Comparison of ENCODE assay signal across 17 cellular contexts in the genomic region with DNA sequence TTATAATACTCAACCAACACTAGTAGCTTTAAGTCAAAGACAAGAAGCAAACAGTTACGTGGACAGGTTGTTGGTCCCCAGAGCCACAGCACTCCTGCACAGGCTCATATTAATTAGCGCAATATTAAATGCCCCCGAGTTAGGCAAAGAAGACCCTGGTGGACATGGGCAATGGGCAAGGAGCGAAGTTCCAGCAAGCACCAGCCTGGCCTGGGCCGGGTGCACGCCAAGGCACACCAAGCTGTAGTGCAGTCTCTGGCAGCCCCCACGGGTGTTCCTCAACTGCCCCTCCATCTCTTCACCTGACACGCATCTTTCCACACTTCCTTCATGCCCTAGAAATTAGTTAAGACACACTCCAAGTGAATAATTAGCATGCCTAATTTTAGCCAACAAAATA. TPM values are rescaled to one million over a fixed set of nuclear protein-coding genes. Genes with fewer than 3 reads are reported as not detected.
DNase-seq lines count a peak whose midpoint lies in the region; ATAC-seq and TF ChIP-seq lines count a peak whose summit lies in the region.
"Had no signal": no experiment of that assay in that cellular context is flagged by ENCODE, and none has a peak within 500 bp of the region (broad histone marks: within the 10 kb centered on the region; RNA-seq: fewer than 3 reads in every experiment).

No MANE protein-coding gene starts in this region.

- TF ChIP-seq POLR2A in sigmoid colon (IDR thresholded peaks at IDR 0.05) = no peak

- ATAC-seq in heart right ventricle (peak in 1 of 8 donors; percentile 13), left cardiac atrium (no peak), HG02798 (IDR thresholded peaks at IDR 0.05; ENCODE audit: poor library complexity, unreplicated experiment) (no peak)

- H3K4me3 ChIP-seq in heart right ventricle (no peak overlapping the region), colonic mucosa (no peak overlapping the region), mucosa of rectum (ENCODE audit: low read length in 2 of 2) (no peak overlapping the region), sigmoid colon (no peak overlapping the region)
- H3K4me3 ChIP-seq: BLaER1 had no signal

- no peak for DNase-seq in heart right ventricle
- DNase-seq in left cardiac atrium = no peak
- DNase-seq in colonic mucosa = no peak
- DNase-seq in sigmoid colon = no peak
- DNase-seq in NCI-H510A treated with DMSO at 0.1 percent for 48 hours (lab: John Stamatoyannopoulos, UW) = no peak
- DNase-seq in SIG-M5 treated with dmso at 0.1 percent for 504 hours (lab: John Stamatoyannopoulos, UW; ENCODE audit: unreplicated experiment) = no peak
- DNase-seq: CD8-positive, alpha-beta memory T cell; DMS79 treated with DMSO at 0.1 percent for 48 hours; H9; NCI-H1105 treated with DMSO at 0.1 percent for 48 hours; NCI-H1694 treated with DMSO at 0.1 percent for 48 hours; NCI-H345; NCI-H69 had no signal

- H3K9ac ChIP-seq in colonic mucosa (ENCODE audit: low read depth in 2 of 2, low read length in 2 of 2) (peak overlapping the region in 1 of 2 donors; percentile 52), mucosa of rectum (ENCODE audit: low read depth in 1 of 2, low read length in 2 of 2) (peak overlapping the region in 1 of 2 donors; percentile 41)
- H3K9ac ChIP-seq: BLaER1 had no signal

- intact Hi-C loops in heart right ventricle (cut with DNase I) = no loop called here
- intact Hi-C loops in left cardiac atrium (cut with DNase I) = no loop called here
- intact Hi-C loops in colonic mucosa (cut with DNase I) = no loop called here
- intact Hi-C loops in sigmoid colon (cut with DNase I) = no loop called here

- H3K27ac ChIP-seq in heart right ventricle = peak overlapping the region in 7 of 10 donors; percentile 3 to 90 (median 42)
- H3K27ac ChIP-seq in colonic mucosa = peak overlapping the region; percentile 22
- H3K27ac ChIP-seq in mucosa of rectum (ENCODE audit: low read depth in 2 of 2, low read length in 2 of 2) = peak overlapping the region; percentile 25 to 26
- peak overlapping the region; percentile 72 to 85 (median 75) for H3K27ac ChIP-seq in sigmoid colon
- H3K27ac ChIP-seq: BLaER1 had no signal

- H3K4me1 ChIP-seq in heart right ventricle = peaks cover 2 to 89% (median 54%) of the 10 kb centered on the region in 9 donors
- H3K4me1 ChIP-seq in colonic mucosa = peaks cover 18% of the 10 kb centered on the region
- peaks cover 31 to 68% of the 10 kb centered on the region in 2 donors for H3K4me1 ChIP-seq in mucosa of rectum (ENCODE audit: control insufficient read depth in 2 of 2, insufficient read depth in 2 of 2, low read length in 2 of 2)
- peaks cover 0 to 76% (median 64%) of the 10 kb centered on the region in 4 donors for H3K4me1 ChIP-seq in sigmoid colon
- H3K4me1 ChIP-seq: BLaER1 had no signal

- H3K27me3 ChIP-seq in heart right ventricle (no peaks in the 10 kb centered on the region), colonic mucosa (no peaks in the 10 kb centered on the region), mucosa of rectum (ENCODE audit: control insufficient read depth in 2 of 2, insufficient read depth in 2 of 2, low read length in 2 of 2) (no peaks in the 10 kb centered on the region), sigmoid colon (no peaks in the 10 kb centered on the region)
- H3K27me3 ChIP-seq: BLaER1 had no signal

- TF ChIP-seq EP300 in sigmoid colon (IDR thresholded peaks at IDR 0.05) = no peak

- no peaks in the 10 kb centered on the region for H3K9me3 ChIP-seq in heart right ventricle
- H3K9me3 ChIP-seq in colonic mucosa = no peaks in the 10 kb centered on the region
- no peaks in the 10 kb centered on the region for H3K9me3 ChIP-seq in mucosa of rectum (ENCODE audit: control insufficient read depth in 2 of 2, low read length in 2 of 2)
- H3K9me3 ChIP-seq in sigmoid colon = no peaks in the 10 kb centered on the region

- TF ChIP-seq CTCF in heart right ventricle (IDR thresholded peaks at IDR 0.05) (no peak), colonic mucosa (IDR thresholded peaks at IDR 0.05) (no peak), sigmoid colon (IDR thresholded peaks at IDR 0.05) (no peak)

- 74 to 79% methylated on average over 8 of the region's 8 CpGs for WGBS in heart right ventricle, 2 donors
- 77 to 86% methylated on average over 8 of the region's 8 CpGs for WGBS in sigmoid colon, 2 donors

- H3K36me3 ChIP-seq in heart right ventricle = peaks cover 0 to 25% (median 6%) of the 10 kb centered on the region in 9 donors
- no peaks in the 10 kb centered on the region for H3K36me3 ChIP-seq in colonic mucosa
- H3K36me3 ChIP-seq in mucosa of rectum (ENCODE audit: control insufficient read depth in 2 of 2, insufficient read depth in 2 of 2, low read length in 2 of 2) = peaks cover 21% of the 10 kb centered on the region in 2 donors
- peaks cover 0 to 21% (median 11%) of the 10 kb centered on the region in 4 donors for H3K36me3 ChIP-seq in sigmoid colon

RNA-seq across cellular contexts. Expression of a gene that starts 20.1 kb away (rescaled TPM):
- 100 to 1,000 TPM in 3 of 10 donors, 10 to 100 TPM in 7; 48.5 to 131 (median 82.8) TPM for total RNA-seq in heart right ventricle
- 10 to 100 TPM; 20.4 to 43.2 TPM for polyA plus RNA-seq in heart right ventricle
- 10 to 100 TPM; 66.0 to 67.8 TPM for total RNA-seq in left cardiac atrium
- 100 to 1,000 TPM; 243 to 300 TPM for total RNA-seq in colonic mucosa
- total RNA-seq in sigmoid colon = 100 to 1,000 TPM in 3 of 4 donors, 10 to 100 TPM in 1; 93.1 to 146 (median 125) TPM
- 10 to 100 TPM; 12.6 to 72.3 (median 15.0) TPM for polyA plus RNA-seq in sigmoid colon
- total RNA-seq: CD8-positive, alpha-beta memory T cell had no signal
- polyA plus RNA-seq: CD8-positive, alpha-beta memory T cell; IgD-negative memory B cell had no signal

Comparison
In these comparisons a context has a peak if more than half of its experiments do, and no peak if none do; other contexts are left out.
1. H3K27ac ChIP-seq: peak in every context shown above with its lines; median percentile 75 in sigmoid colon; 42 in heart right ventricle; 26 in mucosa of rectum; 22 in colonic mucosa.